In the genomic region with DNA sequence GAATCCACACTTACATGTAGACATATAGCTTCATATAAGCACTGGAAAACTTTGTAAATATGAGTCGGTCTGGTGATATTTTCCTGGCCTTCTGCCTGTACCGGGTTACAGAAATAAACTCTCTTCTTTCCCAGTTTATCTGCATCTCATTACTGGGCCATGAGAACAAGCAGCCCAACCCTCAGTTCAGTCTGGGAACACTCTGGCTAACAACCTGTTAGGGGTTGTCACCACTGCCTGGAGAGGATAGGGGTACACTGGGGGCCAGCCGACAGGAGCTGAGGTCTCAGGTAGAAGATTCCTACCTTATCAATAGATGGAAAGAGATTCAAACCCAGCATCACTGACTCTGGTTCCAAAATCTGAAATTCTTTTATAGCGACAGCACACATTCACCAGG, we compare ENCODE assay signal across 28 cellular contexts. TPM values are rescaled to one million over a fixed set of nuclear protein-coding genes. Genes with fewer than 3 reads are reported as not detected.
DNase-seq lines count a peak whose midpoint lies in the region; ATAC-seq, FAIRE-seq and TF ChIP-seq lines count a peak whose summit lies in the region.
"Had no signal": no experiment of that assay in that cellular context is flagged by ENCODE, and none has a peak within 500 bp of the region (broad histone marks: within the 10 kb centered on the region; RNA-seq: fewer than 3 reads in every experiment).

No MANE protein-coding gene starts in this region.

- DNase-seq in left ventricle myocardium superior: no peak
- DNase-seq in Right ventricle myocardium superior: no peak
- DNase-seq in H1 (ENCODE audit: low read depth in 1 of 2, low spot score in 2 of 2): no peak
- DNase-seq in neural crest cell (ENCODE audit: low read depth, low spot score): no peak
- DNase-seq in stimulated activated naive CD8-positive, alpha-beta T cell treated with anti-CD3 and anti-CD28 coated beads, Interleukin-15, Interleukin-2, amounts not matched to agents 100 U/mL and 50 U/mL, for 24 hours: no peak
- no peak for DNase-seq in urothelium cell line (ENCODE audit: low spot score)
- DNase-seq in erythroblast (lab: John Stamatoyannopoulos, UW): no peak
- DNase-seq in activated CD4-positive, alpha-beta T cell treated with anti-CD3 and anti-CD28 coated beads for 36 hours: no peak
- DNase-seq: activated CD4-positive, alpha-beta T cell treated with anti-CD3 and anti-CD28 coated beads, Interleukin-2, amount 10 ng/mL, durations not matched to agents 24 days and 14 days; activated naive CD4-positive, alpha-beta T cell; activated T-cell treated with anti-CD3 and anti-CD28 coated beads, Interleukin-2, amount 50 U/mL, for 4 hours; CD8-positive, alpha-beta T cell; effector CD8-positive, alpha-beta T cell; foreskin fibroblast; head of caudate nucleus; HFFc6; MV-4-11; NCI-H1436 treated with DMSO at 0.1 percent for 48 hours; NK-92 treated with Interleukin-12 subunit alpha and Interleukin-12 subunit beta, amount 100 ng/mL, for 24 hours; PC-9; SHP77; stimulated activated CD4-positive, alpha-beta T cell treated with anti-CD3 and anti-CD28 coated beads, Interleukin-4, amount 100 ng/mL, for 24 hours had no signal

- H3K79me2 ChIP-seq in H1 (ENCODE audit: control insufficient read depth in 1 of 2, insufficient read depth in 2 of 2, low read length in 2 of 2): no peaks in the 10 kb centered on the region

- H3K27ac Mint-ChIP-seq in neural crest cell (ENCODE audit: unreplicated experiment): peak overlapping the region; percentile 95
- no peak overlapping the region for H3K27ac Mint-ChIP-seq in activated CD4-positive, alpha-beta T cell treated with anti-CD3 and anti-CD28 coated beads for 36 hours
- H3K27ac Mint-ChIP-seq: activated CD4-positive, alpha-beta T cell treated with anti-CD3 and anti-CD28 coated beads, Interleukin-2, amount 10 ng/mL, durations not matched to agents 24 days and 14 days; HFFc6; stimulated activated effector memory CD8-positive, alpha-beta T cell treated with anti-CD3 and anti-CD28 coated beads, Interleukin-12 subunit alpha, Interleukin-12 subunit beta, amount 100 ng/mL, for 72 hours; T-helper 2 cell treated with Interferon-gamma antibody and Interleukin-4, amounts not matched to agents 5 μg/mL and 100 μg/mL, for 36 hours had no signal

- no peak overlapping the region for H3K23ac ChIP-seq in H1 (ENCODE audit: insufficient read length)

- peaks cover 5 to 12% (median 8%) of the 10 kb centered on the region in 4 experiments for H3K4me1 ChIP-seq in H1 (replicated peaks in 1 of 4; ENCODE audit: control insufficient read depth in 3 of 4, insufficient read depth in 4 of 4, low read length in 3 of 4)
- H3K4me1 ChIP-seq: right atrium auricular region, suprapubic skin had no signal

- no peak overlapping the region for H4K5ac ChIP-seq in H1 (ENCODE audit: insufficient read length, low read depth, low read length)

- 0 out of 2 replicates have a peak overlapping the region, but pooled peaks have one; percentile 87 for H2BK20ac ChIP-seq in H1 (ENCODE audit: low read length)

- H2BK5ac ChIP-seq in H1 (ENCODE audit: low read depth, low read length): peak overlapping the region; percentile 82

- H3K27me3 ChIP-seq in H1 (replicated peaks in 1 of 4; ENCODE audit: control insufficient read depth in 3 of 4, extremely low read depth in 1 of 4, insufficient read depth in 3 of 4, low read length in 3 of 4): no peaks in the 10 kb centered on the region
- H3K27me3 ChIP-seq: right atrium auricular region, suprapubic skin had no signal

- CTCF ChIA-PET in H1 (lab: Charles Lee; ENCODE audit: partially characterized antibody): interaction anchor here (0.7 to 7.2 kb wide), 12 partner anchors 10 to 300 kb away, joined by 3 to 118 read pairs (median 3); no protein-coding TSS in a partner anchor
- CTCF ChIA-PET in activated CD4-positive, alpha-beta T cell treated with anti-CD3 and anti-CD28 coated beads for 36 hours (lab: Charles Lee): interaction anchor here (0.6 to 9.7 kb wide), 3 partner anchors 11 to 213 kb away, joined by 4 to 198 read pairs (median 6); no protein-coding TSS in a partner anchor

- peak overlapping the region; percentile 21 for H3K4ac ChIP-seq in H1 (replicated peaks; ENCODE audit: insufficient read length, low read depth, low read length)

- no peak overlapping the region for H2AK5ac ChIP-seq in H1 (ENCODE audit: low read depth, low read length)

- H3K4me1 Mint-ChIP-seq in neural crest cell: peaks cover 34% of the 10 kb centered on the region
- peaks cover 23% of the 10 kb centered on the region for H3K4me1 Mint-ChIP-seq in activated CD4-positive, alpha-beta T cell treated with anti-CD3 and anti-CD28 coated beads for 36 hours
- H3K4me1 Mint-ChIP-seq: stimulated activated effector memory CD8-positive, alpha-beta T cell treated with anti-CD3 and anti-CD28 coated beads, Interleukin-12 subunit alpha, Interleukin-12 subunit beta, amount 100 ng/mL, for 72 hours had no signal

- TF ChIP-seq POLR2A in H1 (IDR thresholded peaks at IDR 0.05; ENCODE audit: control extremely low read depth in 1 of 2, low read depth in 2 of 2, low read length in 2 of 2) (no peak), erythroblast (IDR thresholded peaks at IDR 0.05; ENCODE audit: low read length) (no peak)

- H4K8ac ChIP-seq in H1 (ENCODE audit: extremely low read depth, insufficient read depth, low read length): no peak overlapping the region

- intact Hi-C loops in left ventricle myocardium superior (cut with micrococcal nuclease): no loop called here
- intact Hi-C loops in Right ventricle myocardium superior (cut with DNase I): loop anchor here (5.0 to 10.0 kb wide), 3 partner anchors 180 to 310 kb away; partner anchors contain the start of gene ZFYVE16
- intact Hi-C loops in activated CD4-positive, alpha-beta T cell treated with anti-CD3 and anti-CD28 coated beads for 36 hours (cut with DNase I, micrococcal nuclease): loop anchor here (5.0 kb wide), 2 partner anchors 33 to 313 kb away; partner anchors contain the start of gene ZFYVE16 (in 1 of the 2)

- H2BK15ac ChIP-seq in H1 (ENCODE audit: low read length): no peak overlapping the region

- H3K4me3 ChIP-seq in H1 (ENCODE audit: extremely low read depth in 1 of 4, insufficient read depth in 2 of 4, low read depth in 3 of 4, low read length in 4 of 4): no peak overlapping the region
- H3K4me3 ChIP-seq: PC-9, right atrium auricular region, suprapubic skin had no signal

- POLR2A ChIA-PET in H1 (lab: Charles Lee; ENCODE audit: partially characterized antibody): interaction anchor here (1.0 to 3.7 kb wide), 5 partner anchors 11 to 213 kb away, joined by 3 to 20 read pairs (median 3); partner anchors contain the start of gene SERINC5
- POLR2A ChIA-PET in activated CD4-positive, alpha-beta T cell treated with anti-CD3 and anti-CD28 coated beads for 36 hours (lab: Charles Lee): interaction anchor here (0.6 kb wide), 1 partner anchor 215 kb away, joined by 3 read pairs; no protein-coding TSS in a partner anchor

- no peaks in the 10 kb centered on the region for H3K23me2 ChIP-seq in H1 (ENCODE audit: low read depth, low read length)

- no peak overlapping the region for H3K14ac ChIP-seq in H1 (ENCODE audit: insufficient read length)

- H2AFZ ChIP-seq in H1 (ENCODE audit: low read length): no peak overlapping the region
- H2AFZ ChIP-seq: PC-9 had no signal

- no peak overlapping the region for H3K4me3 Mint-ChIP-seq in neural crest cell
- H3K4me3 Mint-ChIP-seq in activated CD4-positive, alpha-beta T cell treated with anti-CD3 and anti-CD28 coated beads for 36 hours: no peak overlapping the region
- H3K4me3 Mint-ChIP-seq: activated CD4-positive, alpha-beta T cell treated with anti-CD3 and anti-CD28 coated beads, Interleukin-2, amount 10 ng/mL, durations not matched to agents 24 days and 14 days; activated T-cell treated with anti-CD3 and anti-CD28 coated beads, Interleukin-2, amount 50 U/mL, for 4 hours; brain; CD8-positive, alpha-beta T cell; HFFc6; stimulated activated effector memory CD8-positive, alpha-beta T cell treated with anti-CD3 and anti-CD28 coated beads, Interleukin-12 subunit alpha, Interleukin-12 subunit beta, amount 100 ng/mL, for 72 hours; T-helper 2 cell treated with Interferon-gamma antibody and Interleukin-4, amounts not matched to agents 5 μg/mL and 100 μg/mL, for 36 hours had no signal

- no peaks in the 10 kb centered on the region for H3K79me1 ChIP-seq in H1 (ENCODE audit: low read depth, low read length)

- no peak for TF ChIP-seq CTCF in H1 (IDR thresholded peaks at IDR 0.05; ENCODE audit: control extremely low read depth in 1 of 3, insufficient read depth in 1 of 3, low read depth in 1 of 3, low read length in 3 of 3)
- no peak for TF ChIP-seq CTCF in neural crest cell (conservative IDR thresholded peaks at IDR 0.05)

- H3K9me3 Mint-ChIP-seq in neural crest cell: no peaks in the 10 kb centered on the region
- H3K9me3 Mint-ChIP-seq in activated CD4-positive, alpha-beta T cell treated with anti-CD3 and anti-CD28 coated beads for 36 hours (ENCODE audit: low read depth): no peaks in the 10 kb centered on the region
- H3K9me3 Mint-ChIP-seq: activated CD4-positive, alpha-beta T cell treated with anti-CD3 and anti-CD28 coated beads, Interleukin-2, amount 10 ng/mL, durations not matched to agents 24 days and 14 days; activated T-cell treated with anti-CD3 and anti-CD28 coated beads, Interleukin-2, amount 50 U/mL, for 4 hours; CD8-positive, alpha-beta T cell; HFFc6; stimulated activated effector memory CD8-positive, alpha-beta T cell treated with anti-CD3 and anti-CD28 coated beads, Interleukin-12 subunit alpha, Interleukin-12 subunit beta, amount 100 ng/mL, for 72 hours had no signal

- 0 out of 2 replicates have a peak overlapping the region, but pooled peaks have one; percentile 0 for H2BK12ac ChIP-seq in H1 (ENCODE audit: low read depth, low read length)

- no peaks in the 10 kb centered on the region for H3K9me3 ChIP-seq in H1 (ENCODE audit: insufficient read depth in 2 of 2, low read depth in 1 of 2, low read length in 1 of 2)
- H3K9me3 ChIP-seq: right atrium auricular region, suprapubic skin had no signal

- no peak overlapping the region for H3K4me2 ChIP-seq in H1 (ENCODE audit: insufficient read depth in 1 of 2, low read depth in 2 of 2, low read length in 2 of 2)
- H3K4me2 ChIP-seq: PC-9 had no signal

- H3K56ac ChIP-seq in H1 (replicated peaks; ENCODE audit: insufficient read length, low read depth, low read length): no peak overlapping the region

- no peak for FAIRE-seq in H1 (lab: Jason Lieb, UNC)
- FAIRE-seq in urothelium cell line (lab: Jason Lieb, UNC): no peak
- FAIRE-seq: GM12891 had no signal

- TF ChIP-seq RAD21 in H1 (IDR thresholded peaks at IDR 0.05 in 1 of 2, conservative IDR thresholded peaks at IDR 0.05 in 1 of 2; ENCODE audit: low read depth in 2 of 2, low read length in 2 of 2): no peak

- H4K20me1 ChIP-seq in H1 (replicated peaks in 1 of 2; ENCODE audit: control insufficient read depth in 1 of 2, insufficient read depth in 2 of 2, low read length in 2 of 2): no peaks in the 10 kb centered on the region

- no peak overlapping the region for H3K18ac ChIP-seq in H1 (ENCODE audit: extremely low read depth, low read length)

- no peak for TF ChIP-seq EP300 in H1 (IDR thresholded peaks at IDR 0.05; ENCODE audit: borderline replicate concordance in 1 of 2, low read depth in 2 of 2, low read length in 2 of 2)

- H3K36me3 Mint-ChIP-seq in neural crest cell (ENCODE audit: low read depth): no peaks in the 10 kb centered on the region
- H3K36me3 Mint-ChIP-seq in activated CD4-positive, alpha-beta T cell treated with anti-CD3 and anti-CD28 coated beads for 36 hours (ENCODE audit: low read depth): no peaks in the 10 kb centered on the region
- H3K36me3 Mint-ChIP-seq: brain; stimulated activated effector memory CD8-positive, alpha-beta T cell treated with anti-CD3 and anti-CD28 coated beads, Interleukin-12 subunit alpha, Interleukin-12 subunit beta, amount 100 ng/mL, for 72 hours had no signal

- ATAC-seq in left ventricle myocardium superior: peak; percentile 53
- no peak for ATAC-seq in Right ventricle myocardium superior (ENCODE audit: poor library complexity)
- ATAC-seq in stimulated activated naive CD8-positive, alpha-beta T cell treated with anti-CD3 and anti-CD28 coated beads, Interleukin-15, Interleukin-2, amounts not matched to agents 100 U/mL and 50 U/mL, for 24 hours: no peak
- ATAC-seq in activated CD4-positive, alpha-beta T cell treated with anti-CD3 and anti-CD28 coated beads for 36 hours: no peak
- ATAC-seq: activated T-cell treated with anti-CD3 and anti-CD28 coated beads, Interleukin-2, amount 50 U/mL, for 4 hours; CD8-positive, alpha-beta T cell; stimulated activated effector memory CD8-positive, alpha-beta T cell treated with anti-CD3 and anti-CD28 coated beads, Interleukin-12 subunit alpha, Interleukin-12 subunit beta, amount 100 ng/mL, for 72 hours had no signal

- H2BK120ac ChIP-seq in H1 (replicated peaks; ENCODE audit: low read depth, low read length): peak overlapping the region; percentile 69

- no peaks in the 10 kb centered on the region for H3K36me3 ChIP-seq in H1 (ENCODE audit: control insufficient read depth in 2 of 4, insufficient read depth in 4 of 4, low read length in 3 of 4)
- H3K36me3 ChIP-seq: right atrium auricular region, suprapubic skin had no signal

- no peak overlapping the region for H4K91ac ChIP-seq in H1 (replicated peaks; ENCODE audit: insufficient read length, low read length)

- no peak overlapping the region for H3K9ac ChIP-seq in H1 (replicated peaks in 1 of 4; ENCODE audit: extremely low read depth in 1 of 4, low read depth in 3 of 4, low read length in 3 of 4)

- 88% methylated on average over 4 of the region's 4 CpGs; no CpG with 5 or more reads in 1 of the 2 experiments for WGBS in H1 (ENCODE audit: extremely low coverage in 1 of 2, insufficient coverage in 1 of 2, insufficient read length in 1 of 2, insufficient replicate concordance in 2 of 2, low coverage in 1 of 2, low lambda C conversion rate in 2 of 2, missing lambda C conversion rate in 1 of 2), 2 experiments

- no peak overlapping the region for H3K27ac ChIP-seq in H1 (ENCODE audit: low read depth, low read length)
- H3K27ac ChIP-seq: PC-9, right atrium auricular region, suprapubic skin had no signal

- H3K27me3 Mint-ChIP-seq in neural crest cell (ENCODE audit: low read depth): no peaks in the 10 kb centered on the region
- H3K27me3 Mint-ChIP-seq in activated CD4-positive, alpha-beta T cell treated with anti-CD3 and anti-CD28 coated beads for 36 hours: no peaks in the 10 kb centered on the region
- H3K27me3 Mint-ChIP-seq: activated CD4-positive, alpha-beta T cell treated with anti-CD3 and anti-CD28 coated beads, Interleukin-2, amount 10 ng/mL, durations not matched to agents 24 days and 14 days; brain had no signal

RNA-seq across cellular contexts. Expression of gene THBS4, which starts 59.2 kb away (rescaled TPM):
- 29.5 TPM for total RNA-seq in left ventricle myocardium superior
- total RNA-seq in Right ventricle myocardium superior: 24.6 TPM
- total RNA-seq in H1 (2021; fragmentation: NEBNext Ultra II Directional; extraction: Animal tissue kit (Norgen Biotek cat#: 25700)): 12.8 and 14.2 TPM in 2 replicates
- 25.4 and 27.5 TPM in 2 replicates for polyA plus RNA-seq in H1 (2011; rRNA removed)
- 21.2 TPM for polyA plus RNA-seq in H1 (2011; cell fraction: cytosol; rRNA removed)
- polyA plus RNA-seq in H1 (2011; cell fraction: nucleus; rRNA removed): 30.7 TPM
- 16.3 to 23.8 TPM (median 21.8 TPM) in 4 replicates for polyA plus RNA-seq in H1 (2012, experiment 1 of 2)
- 14.9 TPM for polyA plus RNA-seq in H1 (2012, experiment 2 of 2)
- 17.9 TPM for polyA plus RNA-seq in H1 (2013, experiment 1 of 2)
- polyA plus RNA-seq in H1 (2013, experiment 2 of 2): 17.8 TPM
- 20.4 and 24.9 TPM in 2 replicates for polyA minus RNA-seq in H1 (2011; rRNA and poly(A)+ RNA removed)
- 11.2 TPM for polyA minus RNA-seq in H1 (2011; cell fraction: cytosol; rRNA and poly(A)+ RNA removed)
- 9.0 TPM for polyA minus RNA-seq in H1 (2011; cell fraction: nucleus; rRNA and poly(A)+ RNA removed)
- total RNA-seq in neural crest cell: 6.9 and 10.0 TPM in 2 replicates
- total RNA-seq in activated CD4-positive, alpha-beta T cell treated with anti-CD3 and anti-CD28 coated beads for 36 hours: 1 to 10 TPM; 2.1 to 2.3 TPM
- total RNA-seq: CD8-positive, alpha-beta T cell had no signal
